ENCODE assay signal across 8 cellular contexts in the genomic region with DNA sequence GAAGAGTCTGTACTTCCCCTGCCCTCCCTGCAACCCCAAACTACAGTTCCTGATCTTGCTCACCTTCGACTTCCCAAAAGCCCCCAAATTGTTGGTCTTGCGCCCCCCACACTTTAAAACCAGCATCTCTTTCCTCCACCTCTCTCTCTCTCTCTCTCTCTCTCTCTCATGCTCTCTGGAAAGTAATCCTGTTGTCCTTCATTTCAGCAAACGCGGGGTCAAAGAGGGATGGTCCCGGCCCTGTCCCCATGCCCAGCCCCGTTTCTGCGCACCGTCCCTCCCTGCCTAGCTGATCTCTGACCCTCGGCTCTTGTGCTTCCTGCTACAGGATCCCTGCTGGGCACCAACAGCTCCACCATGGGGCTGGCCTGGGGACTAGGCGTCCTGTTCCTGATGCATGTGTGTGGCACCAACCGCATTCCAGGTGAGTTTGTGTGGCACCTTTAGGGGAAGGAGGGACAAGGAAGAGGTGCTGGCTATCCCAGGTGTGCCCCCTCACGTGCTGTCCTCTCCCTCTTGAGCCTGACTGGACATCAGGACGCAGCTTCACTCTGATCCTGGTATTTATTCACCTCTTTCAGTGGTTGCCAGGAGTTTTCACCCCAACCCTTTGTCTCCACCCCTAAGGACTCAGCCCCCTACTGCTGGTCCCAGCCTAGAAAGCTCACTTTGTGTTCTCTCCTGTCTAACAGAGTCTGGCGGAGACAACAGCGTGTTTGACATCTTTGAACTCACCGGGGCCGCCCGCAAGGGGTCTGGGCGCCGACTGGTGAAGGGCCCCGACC. TPM values are rescaled to one million over a fixed set of nuclear protein-coding genes. Genes with fewer than 3 reads are reported as not detected.
A peak's percentile ranks its signal among the peaks of the same experiment; 100 is the strongest.
DNase-seq lines count a peak whose midpoint lies in the region; ATAC-seq, FAIRE-seq and TF ChIP-seq lines count a peak whose summit lies in the region.

No MANE protein-coding gene starts in this region.

- no peak for FAIRE-seq in frontal cortex (lab: Jason Lieb, UNC)

- ATAC-seq in SK-N-SH treated with all-trans-retinoic acid at 6 μM for 48 hours, result peak; percentile 57
- ATAC-seq in esophagus mucosa, result peak; percentile 72
- ATAC-seq in natural killer cell treated with Interleukin-12 subunit alpha and Interleukin-12 subunit beta and Interleukin-15 and Interleukin-18, amount 100 ng/mL, for 72 hours, result no peak
- no peak for ATAC-seq in GM21717 (IDR thresholded peaks at IDR 0.05; ENCODE audit: unreplicated experiment)
- no peak for ATAC-seq in HG02610 (IDR thresholded peaks at IDR 0.05; ENCODE audit: unreplicated experiment)

- H3K9me3 Mint-ChIP-seq in activated CD4-positive, alpha-beta T cell treated with anti-CD3 and anti-CD28 coated beads, Interleukin-2, amount 10 ng/mL, durations not matched to agents 24 days and 14 days, result no peaks in the 10 kb centered on the region
- H3K9me3 Mint-ChIP-seq in natural killer cell treated with Interleukin-12 subunit alpha and Interleukin-12 subunit beta and Interleukin-15 and Interleukin-18, amount 100 ng/mL, for 72 hours, result no peaks in the 10 kb centered on the region

- no peaks in the 10 kb centered on the region for H3K36me3 Mint-ChIP-seq in activated CD4-positive, alpha-beta T cell treated with anti-CD3 and anti-CD28 coated beads, Interleukin-2, amount 10 ng/mL, durations not matched to agents 24 days and 14 days (ENCODE audit: low read depth)
- H3K36me3 Mint-ChIP-seq in natural killer cell treated with Interleukin-12 subunit alpha and Interleukin-12 subunit beta and Interleukin-15 and Interleukin-18, amount 100 ng/mL, for 72 hours, result no peaks in the 10 kb centered on the region

- intact Hi-C loops in activated CD4-positive, alpha-beta T cell treated with anti-CD3 and anti-CD28 coated beads, Interleukin-2, amount 10 ng/mL, durations not matched to agents 24 days and 14 days (cut with micrococcal nuclease), result loop anchor here (2.0 to 5.0 kb wide), 3 partner anchors 175 to 874 kb away; no protein-coding TSS in a partner anchor

- peaks cover 34% of the 10 kb centered on the region for H3K4me1 Mint-ChIP-seq in activated CD4-positive, alpha-beta T cell treated with anti-CD3 and anti-CD28 coated beads, Interleukin-2, amount 10 ng/mL, durations not matched to agents 24 days and 14 days
- peaks cover 25 to 33% of the 10 kb centered on the region in 2 donors for H3K4me1 Mint-ChIP-seq in natural killer cell treated with Interleukin-12 subunit alpha and Interleukin-12 subunit beta and Interleukin-15 and Interleukin-18, amount 100 ng/mL, for 72 hours (ENCODE audit: low read depth in 2 of 2)

- peak overlapping the region; percentile 1 for H3K27ac Mint-ChIP-seq in activated CD4-positive, alpha-beta T cell treated with anti-CD3 and anti-CD28 coated beads, Interleukin-2, amount 10 ng/mL, durations not matched to agents 24 days and 14 days
- H3K27ac Mint-ChIP-seq in natural killer cell treated with Interleukin-12 subunit alpha and Interleukin-12 subunit beta and Interleukin-15 and Interleukin-18, amount 100 ng/mL, for 72 hours, result peak overlapping the region in 1 of 2 donors; percentile 6

- H3K27me3 Mint-ChIP-seq in activated CD4-positive, alpha-beta T cell treated with anti-CD3 and anti-CD28 coated beads, Interleukin-2, amount 10 ng/mL, durations not matched to agents 24 days and 14 days, result peaks cover 54% of the 10 kb centered on the region
- peaks cover 7 to 30% of the 10 kb centered on the region in 2 donors for H3K27me3 Mint-ChIP-seq in natural killer cell treated with Interleukin-12 subunit alpha and Interleukin-12 subunit beta and Interleukin-15 and Interleukin-18, amount 100 ng/mL, for 72 hours

- no peak for DNase-seq in activated CD4-positive, alpha-beta T cell treated with anti-CD3 and anti-CD28 coated beads, Interleukin-2, amount 10 ng/mL, durations not matched to agents 24 days and 14 days
- no peak for DNase-seq in activated CD4-positive, alpha-beta T cell treated with anti-CD3 and anti-CD28 coated beads for 48 hours
- no peak for DNase-seq in natural killer cell treated with Interleukin-12 subunit alpha and Interleukin-12 subunit beta and Interleukin-15 and Interleukin-18, amount 100 ng/mL, for 72 hours (ENCODE audit: low spot score)
- no peak for DNase-seq in frontal cortex (ENCODE audit: low spot score in 2 of 2)

- peak overlapping the region; percentile 65 for H3K4me3 Mint-ChIP-seq in activated CD4-positive, alpha-beta T cell treated with anti-CD3 and anti-CD28 coated beads, Interleukin-2, amount 10 ng/mL, durations not matched to agents 24 days and 14 days
- peak overlapping the region; percentile 87 for H3K4me3 Mint-ChIP-seq in natural killer cell treated with Interleukin-12 subunit alpha and Interleukin-12 subunit beta and Interleukin-15 and Interleukin-18, amount 100 ng/mL, for 72 hours

TF ChIP-seq in SK-N-SH treated with all-trans-retinoic acid at 6 μM for 48 hours, 23 proteins besides CTCF, POLR2A, EP300 and RAD21:
- TF ChIP-seq, protein P1, sequence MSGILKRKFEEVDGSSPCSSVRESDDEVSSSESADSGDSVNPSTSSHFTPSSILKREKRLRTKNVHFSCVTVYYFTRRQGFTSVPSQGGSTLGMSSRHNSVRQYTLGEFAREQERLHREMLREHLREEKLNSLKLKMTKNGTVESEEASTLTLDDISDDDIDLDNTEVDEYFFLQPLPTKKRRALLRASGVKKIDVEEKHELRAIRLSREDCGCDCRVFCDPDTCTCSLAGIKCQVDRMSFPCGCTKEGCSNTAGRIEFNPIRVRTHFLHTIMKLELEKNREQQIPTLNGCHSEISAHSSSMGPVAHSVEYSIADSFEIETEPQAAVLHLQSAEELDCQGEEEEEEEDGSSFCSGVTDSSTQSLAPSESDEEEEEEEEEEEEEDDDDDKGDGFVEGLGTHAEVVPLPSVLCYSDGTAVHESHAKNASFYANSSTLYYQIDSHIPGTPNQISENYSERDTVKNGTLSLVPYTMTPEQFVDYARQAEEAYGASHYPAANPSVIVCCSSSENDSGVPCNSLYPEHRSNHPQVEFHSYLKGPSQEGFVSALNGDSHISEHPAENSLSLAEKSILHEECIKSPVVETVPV (CRISPR knock-in tag; IDR thresholded peaks at IDR 0.05), result no peak
- no peak for TF ChIP-seq RARB (CRISPR knock-in tag; IDR thresholded peaks at IDR 0.05)
- TF ChIP-seq, protein P2, sequence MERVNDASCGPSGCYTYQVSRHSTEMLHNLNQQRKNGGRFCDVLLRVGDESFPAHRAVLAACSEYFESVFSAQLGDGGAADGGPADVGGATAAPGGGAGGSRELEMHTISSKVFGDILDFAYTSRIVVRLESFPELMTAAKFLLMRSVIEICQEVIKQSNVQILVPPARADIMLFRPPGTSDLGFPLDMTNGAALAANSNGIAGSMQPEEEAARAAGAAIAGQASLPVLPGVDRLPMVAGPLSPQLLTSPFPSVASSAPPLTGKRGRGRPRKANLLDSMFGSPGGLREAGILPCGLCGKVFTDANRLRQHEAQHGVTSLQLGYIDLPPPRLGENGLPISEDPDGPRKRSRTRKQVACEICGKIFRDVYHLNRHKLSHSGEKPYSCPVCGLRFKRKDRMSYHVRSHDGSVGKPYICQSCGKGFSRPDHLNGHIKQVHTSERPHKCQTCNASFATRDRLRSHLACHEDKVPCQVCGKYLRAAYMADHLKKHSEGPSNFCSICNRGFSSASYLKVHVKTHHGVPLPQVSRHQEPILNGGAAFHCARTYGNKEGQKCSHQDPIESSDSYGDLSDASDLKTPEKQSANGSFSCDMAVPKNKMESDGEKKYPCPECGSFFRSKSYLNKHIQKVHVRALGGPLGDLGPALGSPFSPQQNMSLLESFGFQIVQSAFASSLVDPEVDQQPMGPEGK (CRISPR knock-in tag; IDR thresholded peaks at IDR 0.05; ENCODE audit: borderline replicate concordance), result no peak
- TF ChIP-seq ZC3H10 (CRISPR knock-in tag; IDR thresholded peaks at IDR 0.05), result no peak
- TF ChIP-seq CSDC2 (CRISPR knock-in tag; IDR thresholded peaks at IDR 0.05), result no peak
- no peak for TF ChIP-seq BACH2 (CRISPR knock-in tag; IDR thresholded peaks at IDR 0.05; ENCODE audit: borderline replicate concordance)
- no peak for TF ChIP-seq PPARA (CRISPR knock-in tag; IDR thresholded peaks at IDR 0.05; ENCODE audit: borderline replicate concordance)
- no peak for TF ChIP-seq TCF4 (CRISPR knock-in tag; IDR thresholded peaks at IDR 0.05; ENCODE audit: borderline replicate concordance)
- no peak for TF ChIP-seq SNAI2 (CRISPR knock-in tag; IDR thresholded peaks at IDR 0.05)

RNA-seq across cellular contexts. Expression of a gene that starts 0.8 kb away (rescaled TPM):
- 1.9 and 2.8 TPM in 2 replicates for total RNA-seq in activated CD4-positive, alpha-beta T cell treated with anti-CD3 and anti-CD28 coated beads, Interleukin-2, amount 10 ng/mL, durations not matched to agents 24 days and 14 days
- total RNA-seq in esophagus mucosa, result 16.3 TPM
- under 1 TPM; 0.31 to 0.38 TPM for total RNA-seq in natural killer cell treated with Interleukin-12 subunit alpha and Interleukin-12 subunit beta and Interleukin-15 and Interleukin-18, amount 100 ng/mL, for 72 hours
- total RNA-seq in frontal cortex, result 57.1 TPM

Comparison
In these comparisons a context has a peak if more than half of its experiments do, and no peak if none do; other contexts are left out.
1. ATAC-seq: peak in SK-N-SH treated with all-trans-retinoic acid at 6 μM for 48 hours (single experiment) and esophagus mucosa (single experiment); none in natural killer cell treated with Interleukin-12 subunit alpha and Interleukin-12 subunit beta and Interleukin-15 and Interleukin-18, amount 100 ng/mL, for 72 hours (0 of 2), GM21717 (single experiment) and HG02610 (single experiment).